In the genomic region with DNA sequence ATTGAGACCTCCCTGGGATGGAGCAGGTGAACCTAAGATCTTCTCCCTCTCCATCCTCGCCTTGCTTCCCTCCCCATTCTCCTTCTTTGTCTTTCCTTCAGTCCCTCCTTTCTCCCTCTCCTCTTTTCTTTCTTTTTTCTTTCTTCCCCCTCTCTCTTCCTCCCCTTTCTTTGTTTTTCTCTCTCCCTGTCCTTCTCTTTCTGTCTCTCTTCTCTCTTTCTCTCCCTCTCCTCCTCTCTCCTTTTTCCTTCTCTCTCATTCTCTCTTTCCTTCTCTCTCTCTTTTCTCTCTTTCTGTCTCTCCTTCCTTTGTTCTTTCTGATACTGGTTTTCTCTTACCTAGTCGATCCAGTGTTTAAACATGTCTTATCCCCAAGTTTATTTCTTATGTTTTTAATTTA, we compare ENCODE assay signal across 18 cellular contexts. TPM values are rescaled to one million over a fixed set of nuclear protein-coding genes. Genes with fewer than 3 reads are reported as not detected.
DNase-seq lines count a peak whose midpoint lies in the region; ATAC-seq and TF ChIP-seq lines count a peak whose summit lies in the region.
"Had no signal": no experiment of that assay in that cellular context is flagged by ENCODE, and none has a peak within 500 bp of the region (broad histone marks: within the 10 kb centered on the region; RNA-seq: fewer than 3 reads in every experiment).

No MANE protein-coding gene starts in this region.

- peak overlapping the region; percentile 52 to 93 (median 77) for H3K27ac Mint-ChIP-seq in CD4-positive, CD25-positive, alpha-beta regulatory T cell
- H3K27ac Mint-ChIP-seq in activated T-helper 1 cell treated with anti-CD3 and anti-CD28 coated beads, Interleukin-12 subunit alpha, Interleukin-12 subunit beta, Interleukin-2, Interleukin-4 antibody, amounts not matched to agents 30 ng/mL and 10 ng/mL and 1 ng/mL, durations not matched to agents 14 hours and 24 hours and 36 hours, result peak overlapping the region; percentile 30
- H3K27ac Mint-ChIP-seq in glutamatergic neuron (ENCODE audit: unreplicated experiment), result no peak overlapping the region
- H3K27ac Mint-ChIP-seq: activated CD4-positive, alpha-beta memory T cell treated with anti-CD3 and anti-CD28 coated beads, Interleukin-2, amount 10 ng/mL, durations not matched to agents 7 days and 5 days had no signal

- H3K4me3 ChIP-seq in BLaER1 (no peak overlapping the region), ascending aorta (no peak overlapping the region), PC-3 (ENCODE audit: low read length) (no peak overlapping the region)
- H3K4me3 ChIP-seq in CD4-positive, CD25-positive, alpha-beta regulatory T cell (ENCODE audit: low read depth, low read length), result no peak overlapping the region
- H3K4me3 ChIP-seq: GM23248, left lung, SK-N-MC, tibial nerve had no signal

- intact Hi-C loops in activated T-helper 1 cell treated with anti-CD3 and anti-CD28 coated beads, Interleukin-12 subunit alpha, Interleukin-12 subunit beta, Interleukin-2, Interleukin-4 antibody, amounts not matched to agents 30 ng/mL and 10 ng/mL and 1 ng/mL, durations not matched to agents 14 hours and 24 hours and 36 hours (cut with micrococcal nuclease), result no loop called here
- intact Hi-C loops in ascending aorta (cut with DNase I) (no loop called here), PC-3 (cut with micrococcal nuclease) (no loop called here)

- H3K9me3 Mint-ChIP-seq in CD4-positive, CD25-positive, alpha-beta regulatory T cell, result no peaks in the 10 kb centered on the region
- H3K9me3 Mint-ChIP-seq in activated T-helper 1 cell treated with anti-CD3 and anti-CD28 coated beads, Interleukin-12 subunit alpha, Interleukin-12 subunit beta, Interleukin-2, Interleukin-4 antibody, amounts not matched to agents 30 ng/mL and 10 ng/mL and 1 ng/mL, durations not matched to agents 14 hours and 24 hours and 36 hours, result no peaks in the 10 kb centered on the region
- peaks cover 11% of the 10 kb centered on the region for H3K9me3 Mint-ChIP-seq in glutamatergic neuron (ENCODE audit: unreplicated experiment)
- H3K9me3 Mint-ChIP-seq: activated CD4-positive, alpha-beta memory T cell treated with anti-CD3 and anti-CD28 coated beads, Interleukin-2, amount 10 ng/mL, durations not matched to agents 7 days and 5 days had no signal

- peak overlapping the region in 1 of 4 donors; percentile 9 for H3K4me3 Mint-ChIP-seq in CD4-positive, CD25-positive, alpha-beta regulatory T cell
- no peak overlapping the region for H3K4me3 Mint-ChIP-seq in activated T-helper 1 cell treated with anti-CD3 and anti-CD28 coated beads, Interleukin-12 subunit alpha, Interleukin-12 subunit beta, Interleukin-2, Interleukin-4 antibody, amounts not matched to agents 30 ng/mL and 10 ng/mL and 1 ng/mL, durations not matched to agents 14 hours and 24 hours and 36 hours
- peak overlapping the region; percentile 77 for H3K4me3 Mint-ChIP-seq in glutamatergic neuron (ENCODE audit: unreplicated experiment)
- H3K4me3 Mint-ChIP-seq: activated CD4-positive, alpha-beta memory T cell treated with anti-CD3 and anti-CD28 coated beads, Interleukin-2, amount 10 ng/mL, durations not matched to agents 7 days and 5 days had no signal

- TF ChIP-seq CTCF in glutamatergic neuron (IDR thresholded peaks at IDR 0.05; ENCODE audit: partially characterized antibody, unreplicated experiment) (no peak), ascending aorta (IDR thresholded peaks at IDR 0.05) (no peak), PC-3 (conservative IDR thresholded peaks at IDR 0.05; ENCODE audit: low read depth, low read length) (no peak)

- no peaks in the 10 kb centered on the region for H3K27me3 Mint-ChIP-seq in CD4-positive, CD25-positive, alpha-beta regulatory T cell
- H3K27me3 Mint-ChIP-seq in activated T-helper 1 cell treated with anti-CD3 and anti-CD28 coated beads, Interleukin-12 subunit alpha, Interleukin-12 subunit beta, Interleukin-2, Interleukin-4 antibody, amounts not matched to agents 30 ng/mL and 10 ng/mL and 1 ng/mL, durations not matched to agents 14 hours and 24 hours and 36 hours (ENCODE audit: insufficient read depth), result no peaks in the 10 kb centered on the region
- peaks cover 5% of the 10 kb centered on the region for H3K27me3 Mint-ChIP-seq in glutamatergic neuron (ENCODE audit: unreplicated experiment)
- H3K27me3 Mint-ChIP-seq: activated CD4-positive, alpha-beta memory T cell treated with anti-CD3 and anti-CD28 coated beads, Interleukin-2, amount 10 ng/mL, durations not matched to agents 7 days and 5 days had no signal

- H3K36me3 Mint-ChIP-seq in CD4-positive, CD25-positive, alpha-beta regulatory T cell, result peaks cover 14% of the 10 kb centered on the region
- peaks cover 1% of the 10 kb centered on the region for H3K36me3 Mint-ChIP-seq in activated T-helper 1 cell treated with anti-CD3 and anti-CD28 coated beads, Interleukin-12 subunit alpha, Interleukin-12 subunit beta, Interleukin-2, Interleukin-4 antibody, amounts not matched to agents 30 ng/mL and 10 ng/mL and 1 ng/mL, durations not matched to agents 14 hours and 24 hours and 36 hours (ENCODE audit: low read depth)
- peaks cover under 1% of the 10 kb centered on the region for H3K36me3 Mint-ChIP-seq in glutamatergic neuron (ENCODE audit: unreplicated experiment)

- no TSS peak for BruUV-seq in PC-3 (replicated peaks; lab: Mats Ljungman, UMichigan)

- POLR2A ChIA-PET in PC-3 (lab: Charles Lee; ENCODE audit: unreplicated experiment), result no interaction called here

- H3K27me3 ChIP-seq in BLaER1, result no peaks in the 10 kb centered on the region
- H3K27me3 ChIP-seq in CD4-positive, CD25-positive, alpha-beta regulatory T cell (ENCODE audit: control insufficient read depth, insufficient read depth, low read length), result no peaks in the 10 kb centered on the region
- no peaks in the 10 kb centered on the region for H3K27me3 ChIP-seq in ascending aorta
- H3K27me3 ChIP-seq in PC-3 (ENCODE audit: low read length), result no peaks in the 10 kb centered on the region
- H3K27me3 ChIP-seq: left lung, tibial nerve had no signal

- H3K9me3 ChIP-seq in BLaER1 (no peaks in the 10 kb centered on the region), ascending aorta (no peaks in the 10 kb centered on the region), PC-3 (ENCODE audit: low read length) (no peaks in the 10 kb centered on the region)
- no peaks in the 10 kb centered on the region for H3K9me3 ChIP-seq in CD4-positive, CD25-positive, alpha-beta regulatory T cell (ENCODE audit: control insufficient read depth in 2 of 2, low read length in 2 of 2)
- H3K9me3 ChIP-seq: left lung, tibial nerve had no signal

- peaks cover 7% of the 10 kb centered on the region for H3K36me3 ChIP-seq in BLaER1
- no peaks in the 10 kb centered on the region for H3K36me3 ChIP-seq in CD4-positive, CD25-positive, alpha-beta regulatory T cell (ENCODE audit: control insufficient read depth, insufficient read depth, low read length)
- H3K36me3 ChIP-seq in ascending aorta, result no peaks in the 10 kb centered on the region
- H3K36me3 ChIP-seq in PC-3 (ENCODE audit: low read depth, low read length), result 0 out of 2 replicates have a peak, but pooled peaks cover 3% of the 10 kb centered on the region

- H4K20me1 ChIP-seq in BLaER1 (peaks cover 9% of the 10 kb centered on the region; the same call in 1 of the 2 replicates), PC-3 (ENCODE audit: low read length) (no peaks in the 10 kb centered on the region)

- H3K4me1 ChIP-seq in BLaER1, result peaks cover 33% of the 10 kb centered on the region
- H3K4me1 ChIP-seq in CD4-positive, CD25-positive, alpha-beta regulatory T cell (ENCODE audit: control insufficient read depth, insufficient read depth, low read length, poor library complexity, severe bottlenecking), result peaks cover 22% of the 10 kb centered on the region
- no peaks in the 10 kb centered on the region for H3K4me1 ChIP-seq in ascending aorta
- H3K4me1 ChIP-seq in PC-3 (ENCODE audit: insufficient read depth, low read length), result peaks cover 45% of the 10 kb centered on the region

- CTCF ChIA-PET in PC-3 (lab: Charles Lee), result no interaction called here

- no peak overlapping the region for H2AFZ ChIP-seq in PC-3 (ENCODE audit: low read length)
- H2AFZ ChIP-seq: GM23248 had no signal

- peak overlapping the region; percentile 18; the same call in 1 of the 2 replicates for H3K9ac ChIP-seq in BLaER1
- H3K9ac ChIP-seq in PC-3 (ENCODE audit: low read length), result no peak overlapping the region
- H3K9ac ChIP-seq: GM23248 had no signal

- no peaks in the 10 kb centered on the region for H3K9me2 ChIP-seq in PC-3 (replicated peaks; ENCODE audit: low read length)

- H3K79me2 ChIP-seq in PC-3 (ENCODE audit: low read length), result peaks cover 72% of the 10 kb centered on the region

- no peak for ATAC-seq in CD4-positive, CD25-positive, alpha-beta regulatory T cell (ENCODE audit: low read depth in 2 of 2)
- ATAC-seq in PC-3, result no peak
- ATAC-seq: left lung had no signal

- peaks cover 6% of the 10 kb centered on the region for H3F3A ChIP-seq in PC-3 (ENCODE audit: low read length, unreplicated experiment)

- peaks cover 24 to 47% (median 33%) of the 10 kb centered on the region in 4 donors for H3K4me1 Mint-ChIP-seq in CD4-positive, CD25-positive, alpha-beta regulatory T cell
- peaks cover 46% of the 10 kb centered on the region for H3K4me1 Mint-ChIP-seq in activated T-helper 1 cell treated with anti-CD3 and anti-CD28 coated beads, Interleukin-12 subunit alpha, Interleukin-12 subunit beta, Interleukin-2, Interleukin-4 antibody, amounts not matched to agents 30 ng/mL and 10 ng/mL and 1 ng/mL, durations not matched to agents 14 hours and 24 hours and 36 hours (ENCODE audit: low read depth)
- peaks cover 44% of the 10 kb centered on the region for H3K4me1 Mint-ChIP-seq in glutamatergic neuron (ENCODE audit: low read depth, unreplicated experiment)

- H3K4me2 ChIP-seq in BLaER1 (peak overlapping the region; percentile 46), PC-3 (ENCODE audit: low read length) (no peak overlapping the region)

- H3K27ac ChIP-seq in BLaER1 (peak overlapping the region; percentile 36; the same call in 1 of the 2 replicates), ascending aorta (no peak overlapping the region), PC-3 (ENCODE audit: low read length) (no peak overlapping the region)
- H3K27ac ChIP-seq in CD4-positive, CD25-positive, alpha-beta regulatory T cell (ENCODE audit: insufficient read depth, low read length, poor library complexity, severe bottlenecking), result no peak overlapping the region
- H3K27ac ChIP-seq: GM23248, left lung had no signal

- DNase-seq in CD4-positive, CD25-positive, alpha-beta regulatory T cell, result no peak
- no peak for DNase-seq in activated T-helper 1 cell treated with anti-CD3 and anti-CD28 coated beads, Interleukin-12 subunit alpha, Interleukin-12 subunit beta, Interleukin-2, Interleukin-4 antibody, amounts not matched to agents 30 ng/mL and 10 ng/mL and 1 ng/mL, durations not matched to agents 14 hours and 24 hours and 36 hours (ENCODE audit: low spot score)
- DNase-seq in glutamatergic neuron (no peak), ascending aorta (ENCODE audit: low spot score in 2 of 2) (no peak), activated gamma-delta T cell treated with Interleukin-2 at 50 U/mL for 16 hours (no peak), PC-3 (no peak)
- DNase-seq: activated CD4-positive, alpha-beta memory T cell treated with anti-CD3 and anti-CD28 coated beads, Interleukin-2, amount 10 ng/mL, durations not matched to agents 7 days and 5 days; activated effector memory CD4-positive, alpha-beta T cell treated with anti-CD3 and anti-CD28 coated beads, Interleukin-2, amount 50 U/mL, for 16 hours; AML-193; GM23248; IMR-90; left lung; NCI-H2081; NCI-H69; small intestine had no signal

RNA-seq across cellular contexts. Expression of a gene that starts 10.7 kb away (rescaled TPM):
- 10.8 TPM for total RNA-seq in CD4-positive, CD25-positive, alpha-beta regulatory T cell
- 1 to 10 TPM in 3 of 4 donors, under 1 TPM in 1; 0.75 to 2.6 (median 2.0) TPM for polyA plus RNA-seq in CD4-positive, CD25-positive, alpha-beta regulatory T cell
- total RNA-seq in activated T-helper 1 cell treated with anti-CD3 and anti-CD28 coated beads, Interleukin-12 subunit alpha, Interleukin-12 subunit beta, Interleukin-2, Interleukin-4 antibody, amounts not matched to agents 30 ng/mL and 10 ng/mL and 1 ng/mL, durations not matched to agents 14 hours and 24 hours and 36 hours, result 9.2 and 10.1 TPM in 2 replicates
- total RNA-seq in glutamatergic neuron (ENCODE audit: unreplicated experiment), result 48.4 TPM
- not detected for total RNA-seq in ascending aorta
- total RNA-seq in PC-3 (2014; rRNA removed), result 24.4 and 35.4 TPM in 2 replicates

Comparison
In these comparisons a context has a peak if more than half of its experiments do, and no peak if none do; other contexts are left out.
1. RNA of a gene that starts 10.7 kb away (total RNA-seq): 48.4 TPM in glutamatergic neuron (single experiment), 24.4 to 35.4 TPM in PC-3, 10.8 TPM in CD4-positive, CD25-positive, alpha-beta regulatory T cell (single experiment) and 9.2 to 10.1 TPM in activated T-helper 1 cell treated with anti-CD3 and anti-CD28 coated beads, Interleukin-12 subunit alpha, Interleukin-12 subunit beta, Interleukin-2, Interleukin-4 antibody, amounts not matched to agents 30 ng/mL and 10 ng/mL and 1 ng/mL, durations not matched to agents 14 hours and 24 hours and 36 hours; not detected in ascending aorta (single experiment); every median in the first group is over 10 times any median in the second.